In genomic region chr1:9705337-9706098, GRCh38 we compare ENCODE assay signal across 15 cellular contexts. TPM values are rescaled to one million over a fixed set of nuclear protein-coding genes. Genes with fewer than 3 reads are reported as not detected.
DNase-seq lines count a peak whose midpoint lies in the region; ATAC-seq and TF ChIP-seq lines count a peak whose summit lies in the region.
"Had no signal": no experiment of that assay in that cellular context is flagged by ENCODE, and none has a peak within 500 bp of the region (broad histone marks: within the 10 kb centered on the region; RNA-seq: fewer than 3 reads in every experiment).

No MANE protein-coding gene starts in this region.

- no peak overlapping the region for H2AFZ ChIP-seq in mesenchymal stem cell (ENCODE audit: low read depth, low read length)

- peak overlapping the region; percentile 88 for H2AK5ac ChIP-seq in mesenchymal stem cell (ENCODE audit: low read length, severe bottlenecking)

- peak overlapping the region in 9 of 11 experiments; percentile 66 to 79 (median 73); a peak in 17 of 22 replicates for H3K27ac ChIP-seq in BLaER1 treated with 17β-estradiol and CSF1 and Interleukin-3, amounts not matched to agents 10 nM and 100 nM
- H3K27ac ChIP-seq in mesenchymal stem cell (ENCODE audit: low read length, poor library complexity, severe bottlenecking) (peak overlapping the region; percentile 70), psoas muscle (no peak overlapping the region), ovary (no peak overlapping the region)

- H3K4me3 Mint-ChIP-seq in activated naive CD8-positive, alpha-beta T cell treated with anti-CD3 and anti-CD28 coated beads, Interleukin-2, amount 10 ng/mL, durations not matched to agents 7 days and 5 days: peak overlapping the region; percentile 6

- H3K9ac ChIP-seq in BLaER1 treated with 17β-estradiol and CSF1 and Interleukin-3, amounts not matched to agents 10 nM and 100 nM: peak overlapping the region in 5 of 11 experiments; percentile 13 to 48 (median 29); a peak in 6 of 22 replicates
- no peak overlapping the region for H3K9ac ChIP-seq in mesenchymal stem cell (ENCODE audit: low read length)

- H3K9me3 Mint-ChIP-seq in activated naive CD8-positive, alpha-beta T cell treated with anti-CD3 and anti-CD28 coated beads, Interleukin-2, amount 10 ng/mL, durations not matched to agents 7 days and 5 days: peaks cover 4% of the 10 kb centered on the region

- DNase-seq in HS-27A (ENCODE audit: low read depth) (peak; percentile 48), mesenchymal stem cell (no peak), psoas muscle (no peak), DMS114 treated with DMSO at 0.1 percent for 48 hours (lab: John Stamatoyannopoulos, UW; ENCODE audit: unreplicated experiment) (no peak), ovary (no peak), RKO (ENCODE audit: low spot score) (no peak)
- DNase-seq in activated naive CD8-positive, alpha-beta T cell treated with anti-CD3 and anti-CD28 coated beads, Interleukin-2, amount 10 ng/mL, durations not matched to agents 7 days and 5 days: no peak
- DNase-seq: activated effector memory CD4-positive, alpha-beta T cell treated with anti-CD3 and anti-CD28 coated beads, Interleukin-2, amount 50 U/mL, for 16 hours; Calu3; cortex of kidney; NCI-H345; stimulated activated naive CD4-positive, alpha-beta T cell treated with Interleukin-2 at 50 U/mL for 16 hours had no signal

- H3K18ac ChIP-seq in mesenchymal stem cell (ENCODE audit: low read depth in 1 of 2, low read length in 2 of 2): no peak overlapping the region

- peaks cover 5 to 28% (median 20%) of the 10 kb centered on the region in 11 experiments; a peak in 21 of 22 replicates for H3K9me3 ChIP-seq in BLaER1 treated with 17β-estradiol and CSF1 and Interleukin-3, amounts not matched to agents 10 nM and 100 nM (replicated peaks in 1 of 11)
- H3K9me3 ChIP-seq in mesenchymal stem cell (ENCODE audit: control insufficient read depth, low read length) (no peaks in the 10 kb centered on the region), psoas muscle (no peaks in the 10 kb centered on the region), ovary (no peaks in the 10 kb centered on the region)
- H3K9me3 ChIP-seq: Peyer's patch had no signal

- no peak for TF ChIP-seq EP300 in ovary (IDR thresholded peaks at IDR 0.05)

- H3K27me3 Mint-ChIP-seq in activated naive CD8-positive, alpha-beta T cell treated with anti-CD3 and anti-CD28 coated beads, Interleukin-2, amount 10 ng/mL, durations not matched to agents 7 days and 5 days: no peaks in the 10 kb centered on the region

- POLR2A ChIA-PET in activated naive CD8-positive, alpha-beta T cell treated with anti-CD3 and anti-CD28 coated beads, Interleukin-2, amount 10 ng/mL, durations not matched to agents 7 days and 5 days (lab: Charles Lee): interaction anchor here (0.7 to 3.9 kb wide), 6 partner anchors 11 to 116 kb away, joined by 4 to 28 read pairs (median 4); no protein-coding TSS in a partner anchor

- no peak overlapping the region for H2BK15ac ChIP-seq in mesenchymal stem cell (ENCODE audit: low read depth, poor library complexity, severe bottlenecking)

- H3K36me3 ChIP-seq in BLaER1 treated with 17β-estradiol and CSF1 and Interleukin-3, amounts not matched to agents 10 nM and 100 nM: peaks cover 58 to 100% (median 89%) of the 10 kb centered on the region in 11 experiments
- H3K36me3 ChIP-seq in mesenchymal stem cell (ENCODE audit: control insufficient read depth in 1 of 2, insufficient read depth in 2 of 2, low read depth in 1 of 2, low read length in 2 of 2): peaks cover 3 to 17% of the 10 kb centered on the region in 2 experiments
- H3K36me3 ChIP-seq in psoas muscle (ENCODE audit: insufficient read depth in 1 of 2, low read depth in 1 of 2): no peaks in the 10 kb centered on the region
- H3K36me3 ChIP-seq in ovary: no peaks in the 10 kb centered on the region

- no peak overlapping the region for H4K8ac ChIP-seq in mesenchymal stem cell (ENCODE audit: low read length)

- no peak overlapping the region for H2BK12ac ChIP-seq in mesenchymal stem cell (ENCODE audit: low read length in 2 of 2)

- H3K4me1 Mint-ChIP-seq in activated naive CD8-positive, alpha-beta T cell treated with anti-CD3 and anti-CD28 coated beads, Interleukin-2, amount 10 ng/mL, durations not matched to agents 7 days and 5 days: peaks cover 58% of the 10 kb centered on the region

- intact Hi-C loops in psoas muscle (cut with DNase I): no loop called here
- intact Hi-C loops in ovary (cut with DNase I): no loop called here

- no peak for ATAC-seq in activated naive CD8-positive, alpha-beta T cell treated with anti-CD3 and anti-CD28 coated beads, Interleukin-2, amount 10 ng/mL, durations not matched to agents 7 days and 5 days (ENCODE audit: low read depth)
- ATAC-seq in psoas muscle: no peak
- ATAC-seq: left lobe of liver had no signal

- peaks cover 37 to 78% (median 55%) of the 10 kb centered on the region in 10 experiments for H3K4me1 ChIP-seq in BLaER1 treated with 17β-estradiol and CSF1 and Interleukin-3, amounts not matched to agents 10 nM and 100 nM
- H3K4me1 ChIP-seq in mesenchymal stem cell (ENCODE audit: control insufficient read depth, insufficient read depth, low read depth, low read length) (peaks cover 18% of the 10 kb centered on the region), psoas muscle (no peaks in the 10 kb centered on the region), ovary (ENCODE audit: insufficient read depth) (no peaks in the 10 kb centered on the region)

- no peak overlapping the region for H4K91ac ChIP-seq in mesenchymal stem cell (ENCODE audit: low read length)

- no peaks in the 10 kb centered on the region for H3K27me3 ChIP-seq in BLaER1 treated with 17β-estradiol and CSF1 and Interleukin-3, amounts not matched to agents 10 nM and 100 nM
- H3K27me3 ChIP-seq in mesenchymal stem cell (ENCODE audit: control insufficient read depth in 1 of 2, insufficient read depth in 1 of 2, low read length in 2 of 2): no peaks in the 10 kb centered on the region
- H3K27me3 ChIP-seq in psoas muscle (ENCODE audit: insufficient read depth in 3 of 3, low read length in 2 of 3): no peaks in the 10 kb centered on the region
- H3K27me3 ChIP-seq in ovary: no peaks in the 10 kb centered on the region
- H3K27me3 ChIP-seq: Peyer's patch had no signal

- no peak overlapping the region for H2BK5ac ChIP-seq in mesenchymal stem cell (ENCODE audit: low read depth, low read length, poor library complexity, severe bottlenecking)

- whole genome bisulfite sequencing in mesenchymal stem cell: 98% methylated on average over 5 of the region's 8 CpGs
- WGBS in psoas muscle, 3 donors: 91 to 94% (median 93%) methylated on average over 8 of the region's 8 CpGs
- WGBS in ovary, 3 donors: 92% methylated on average over 8 of the region's 8 CpGs

- H4K20me1 ChIP-seq in BLaER1 treated with 17β-estradiol and CSF1 and Interleukin-3, amounts not matched to agents 10 nM and 100 nM: peaks cover 32 to 100% (median 91%) of the 10 kb centered on the region in 11 experiments; a peak in 21 of 22 replicates

- H3K79me1 ChIP-seq in mesenchymal stem cell (replicated peaks; ENCODE audit: low read length, poor library complexity, severe bottlenecking): peaks cover 27% of the 10 kb centered on the region

- H3K4me3 ChIP-seq in BLaER1 treated with 17β-estradiol and CSF1 and Interleukin-3, amounts not matched to agents 10 nM and 100 nM: no peak overlapping the region; a peak in 1 of 20 replicates
- H3K4me3 ChIP-seq in mesenchymal stem cell (ENCODE audit: insufficient read depth in 1 of 2, low read depth in 1 of 2, low read length in 2 of 2): no peak overlapping the region
- H3K4me3 ChIP-seq in psoas muscle: no peak overlapping the region
- H3K4me3 ChIP-seq in ovary: no peak overlapping the region
- H3K4me3 ChIP-seq: Peyer's patch had no signal

- no peak for TF ChIP-seq CTCF in psoas muscle (IDR thresholded peaks at IDR 0.05)
- no peak for TF ChIP-seq CTCF in ovary (IDR thresholded peaks at IDR 0.05)

- no peak overlapping the region for H2BK120ac ChIP-seq in mesenchymal stem cell (ENCODE audit: low read depth, low read length)

- peaks cover 59% of the 10 kb centered on the region for H3K36me3 Mint-ChIP-seq in activated naive CD8-positive, alpha-beta T cell treated with anti-CD3 and anti-CD28 coated beads, Interleukin-2, amount 10 ng/mL, durations not matched to agents 7 days and 5 days

- H3K4ac ChIP-seq in mesenchymal stem cell (ENCODE audit: low read depth in 1 of 2, low read length in 2 of 2): no peak overlapping the region

- H3K14ac ChIP-seq in mesenchymal stem cell (ENCODE audit: low read length in 2 of 2): no peak overlapping the region

- H3K27ac Mint-ChIP-seq in activated naive CD8-positive, alpha-beta T cell treated with anti-CD3 and anti-CD28 coated beads, Interleukin-2, amount 10 ng/mL, durations not matched to agents 7 days and 5 days: peak overlapping the region; percentile 70

- H3K4me2 ChIP-seq in BLaER1 treated with 17β-estradiol and CSF1 and Interleukin-3, amounts not matched to agents 10 nM and 100 nM: peak overlapping the region; percentile 61 to 78 (median 70); a peak in 20 of 22 replicates
- no peak overlapping the region for H3K4me2 ChIP-seq in mesenchymal stem cell (ENCODE audit: low read length, poor library complexity, severe bottlenecking)

- H3K23ac ChIP-seq in mesenchymal stem cell (ENCODE audit: low read length in 2 of 2): no peak overlapping the region

- TF ChIP-seq POLR2A in ovary (IDR thresholded peaks at IDR 0.05): no peak

RNA-seq across cellular contexts. Expression of gene PIK3CD, which starts 54.0 kb away (rescaled TPM):
- total RNA-seq in activated naive CD8-positive, alpha-beta T cell treated with anti-CD3 and anti-CD28 coated beads, Interleukin-2, amount 10 ng/mL, durations not matched to agents 7 days and 5 days: 100 to 1,000 TPM; 250 TPM
- 3.0 TPM for polyA plus RNA-seq in mesenchymal stem cell (2013, experiment 1 of 2)
- polyA plus RNA-seq in mesenchymal stem cell (2013, experiment 2 of 2): 2.7 TPM
- total RNA-seq in psoas muscle (1 to 10 TPM in 3 of 4 donors, under 1 TPM in 1; 0.93 to 2.5 (median 1.7) TPM), ovary (1 to 10 TPM; 4.2 to 9.2 (median 8.3) TPM)
- polyA plus RNA-seq in psoas muscle (under 1 TPM; 0.44 to 0.52 (median 0.48) TPM), ovary (1 to 10 TPM; 3.7 to 6.7 TPM)

Comparison
In these comparisons a context has a peak if more than half of its experiments do, and no peak if none do; other contexts are left out.
1. H3K27ac ChIP-seq: peak in BLaER1 treated with 17β-estradiol and CSF1 and Interleukin-3, amounts not matched to agents 10 nM and 100 nM (9 of 11) and mesenchymal stem cell (single experiment); none in psoas muscle (single experiment) and ovary (0 of 2).
2. RNA of gene PIK3CD, which starts 54.0 kb away (total RNA-seq): 250 TPM in activated naive CD8-positive, alpha-beta T cell treated with anti-CD3 and anti-CD28 coated beads, Interleukin-2, amount 10 ng/mL, durations not matched to agents 7 days and 5 days; 4.2 to 9.2 TPM in ovary and 0.93 to 2.5 TPM in psoas muscle; every median in the first group is over 10 times any median in the second.